ENCODE assay signal across 13 cellular contexts in the genomic region with DNA sequence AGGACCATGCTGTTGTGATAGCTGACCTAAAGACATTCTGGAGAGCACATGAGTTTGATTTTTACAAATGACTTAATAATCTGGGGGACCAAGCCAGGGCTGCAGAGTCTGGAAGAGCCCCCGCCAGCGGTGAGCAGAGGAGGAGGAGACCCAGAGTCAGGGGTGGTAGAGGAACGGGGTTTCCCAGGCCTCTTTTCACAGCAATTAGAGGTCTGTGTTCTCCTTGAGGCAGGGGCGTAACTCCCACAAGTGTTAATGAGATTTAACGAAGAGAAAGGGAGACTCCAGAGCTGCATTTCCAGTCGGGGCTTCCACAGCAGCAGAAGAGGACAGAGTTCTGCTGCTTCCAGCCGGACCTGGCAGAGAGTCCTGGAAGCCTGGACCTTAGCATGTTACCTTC.
A peak's percentile ranks its signal among the peaks of the same experiment; 100 is the strongest.
DNase-seq lines count a peak whose midpoint lies in the region; ATAC-seq, FAIRE-seq and TF ChIP-seq lines count a peak whose summit lies in the region.
"Had no signal": no experiment of that assay in that cellular context is flagged by ENCODE, and none has a peak within 500 bp of the region (broad histone marks: within the 10 kb centered on the region; RNA-seq: fewer than 3 reads in every experiment).

No MANE protein-coding gene starts in this region.

- no peak for DNase-seq in activated CD4-positive, alpha-beta T cell treated with anti-CD3 and anti-CD28 coated beads, Interleukin-2, amount 10 ng/mL, durations not matched to agents 7 days and 5 days
- DNase-seq in activated CD4-positive, alpha-beta T cell treated with anti-CD3 and anti-CD28 coated beads for 48 hours, result no peak
- DNase-seq in keratinocyte (ENCODE audit: low read depth, low spot score) (no peak), smooth muscle cell (lab: John Stamatoyannopoulos, UW; ENCODE audit: unreplicated experiment) (no peak), cortex of kidney (lab: John Stamatoyannopoulos, UW) (no peak), hypothalamus (lab: John Stamatoyannopoulos, UW) (no peak)

- no peaks in the 10 kb centered on the region for H3K36me3 Mint-ChIP-seq in activated CD4-positive, alpha-beta T cell treated with anti-CD3 and anti-CD28 coated beads, Interleukin-2, amount 10 ng/mL, durations not matched to agents 7 days and 5 days (ENCODE audit: low read depth)
- H3K36me3 Mint-ChIP-seq: naive B cell had no signal

- no peak for TF ChIP-seq CTCF in VCaP (conservative IDR thresholded peaks at IDR 0.05)
- TF ChIP-seq CTCF in keratinocyte (optimal IDR thresholded peaks at IDR 0.05 in 1 of 3, IDR thresholded peaks at IDR 0.05 in 1 of 3, conservative IDR thresholded peaks at IDR 0.05 in 1 of 3; ENCODE audit: extremely low read depth in 1 of 3, insufficient read depth in 2 of 3, low read length in 3 of 3), result no peak
- TF ChIP-seq CTCF in smooth muscle cell (IDR thresholded peaks at IDR 0.05; ENCODE audit: borderline replicate concordance, insufficient read depth, poor library complexity, severe bottlenecking), result no peak

- POLR2A ChIA-PET in activated CD4-positive, alpha-beta T cell treated with anti-CD3 and anti-CD28 coated beads, Interleukin-2, amount 10 ng/mL, durations not matched to agents 7 days and 5 days (lab: Charles Lee), result no interaction called here

- WGBS in smooth muscle cell (ENCODE audit: low lambda C conversion rate), result 52% methylated on average over 7 of the region's 7 CpGs

- peak overlapping the region; percentile 73 for H3K4me2 ChIP-seq in keratinocyte (ENCODE audit: control insufficient read depth, extremely low read depth, insufficient read depth, low read depth, low read length)
- H3K4me2 ChIP-seq in smooth muscle cell, result peak overlapping the region; percentile 90

- no peaks in the 10 kb centered on the region for H4K20me1 ChIP-seq in keratinocyte (ENCODE audit: control insufficient read depth, extremely low read depth, insufficient read depth, low read length)
- no peaks in the 10 kb centered on the region for H4K20me1 ChIP-seq in smooth muscle cell (ENCODE audit: low read depth)
- H4K20me1 ChIP-seq: BLaER1 had no signal

- H3K9me3 ChIP-seq in keratinocyte (ENCODE audit: control insufficient read depth, low read depth, low read length) (no peaks in the 10 kb centered on the region), smooth muscle cell (replicated peaks; ENCODE audit: low read depth) (no peaks in the 10 kb centered on the region)
- H3K9me3 ChIP-seq: BLaER1, tibial nerve had no signal

- H3K27ac ChIP-seq in VCaP (peak overlapping the region; percentile 53), keratinocyte (ENCODE audit: control insufficient read depth, insufficient read depth, low read length) (no peak overlapping the region), smooth muscle cell (ENCODE audit: low read depth) (no peak overlapping the region)
- H3K27ac ChIP-seq: BLaER1, tibial nerve had no signal

- H3K9me1 ChIP-seq in keratinocyte (ENCODE audit: control insufficient read depth, extremely low read depth, insufficient read depth, low read length), result no peaks in the 10 kb centered on the region

- no peaks in the 10 kb centered on the region for H3K9me3 Mint-ChIP-seq in activated CD4-positive, alpha-beta T cell treated with anti-CD3 and anti-CD28 coated beads, Interleukin-2, amount 10 ng/mL, durations not matched to agents 7 days and 5 days
- H3K9me3 Mint-ChIP-seq: naive B cell had no signal

- H3K9ac ChIP-seq in keratinocyte (ENCODE audit: control insufficient read depth, extremely low read depth, insufficient read depth, low read length) (no peak overlapping the region), smooth muscle cell (ENCODE audit: low read depth) (no peak overlapping the region)
- H3K9ac ChIP-seq: BLaER1 had no signal

- no peak for FAIRE-seq in keratinocyte (lab: Jason Lieb, UNC)
- FAIRE-seq: A204.1, frontal cortex had no signal

- H2AFZ ChIP-seq in keratinocyte (ENCODE audit: control insufficient read depth, low read length) (no peak overlapping the region), smooth muscle cell (ENCODE audit: low read depth) (peak overlapping the region; percentile 94)

- peak overlapping the region; percentile 73 for H3K27ac Mint-ChIP-seq in activated CD4-positive, alpha-beta T cell treated with anti-CD3 and anti-CD28 coated beads, Interleukin-2, amount 10 ng/mL, durations not matched to agents 7 days and 5 days

- no peak overlapping the region for H3K4me3 Mint-ChIP-seq in activated CD4-positive, alpha-beta T cell treated with anti-CD3 and anti-CD28 coated beads, Interleukin-2, amount 10 ng/mL, durations not matched to agents 7 days and 5 days

- H3F3A ChIP-seq in smooth muscle cell (ENCODE audit: low read depth), result no peaks in the 10 kb centered on the region

- no peak overlapping the region for H3K4me3 ChIP-seq in keratinocyte (ENCODE audit: control insufficient read depth in 2 of 3, extremely low read depth in 1 of 3, insufficient read depth in 2 of 3, low read depth in 1 of 3, low read length in 3 of 3)
- H3K4me3 ChIP-seq in smooth muscle cell, result peak overlapping the region; percentile 59
- H3K4me3 ChIP-seq: BLaER1 had no signal

- H3K36me3 ChIP-seq in keratinocyte (ENCODE audit: control insufficient read depth in 2 of 2, extremely low read depth in 1 of 2, insufficient read depth in 2 of 2, low read length in 2 of 2) (no peaks in the 10 kb centered on the region), smooth muscle cell (ENCODE audit: low read depth) (no peaks in the 10 kb centered on the region)
- H3K36me3 ChIP-seq: BLaER1, tibial nerve had no signal

- H3K4me1 ChIP-seq in keratinocyte (ENCODE audit: control insufficient read depth, extremely low read depth, insufficient read depth, low read length) (peaks cover 9% of the 10 kb centered on the region), smooth muscle cell (ENCODE audit: low read depth) (peaks cover 8% of the 10 kb centered on the region)
- H3K4me1 ChIP-seq: BLaER1 had no signal

- peaks cover 3% of the 10 kb centered on the region for H3K27me3 Mint-ChIP-seq in activated CD4-positive, alpha-beta T cell treated with anti-CD3 and anti-CD28 coated beads, Interleukin-2, amount 10 ng/mL, durations not matched to agents 7 days and 5 days

- CTCF ChIA-PET in activated CD4-positive, alpha-beta T cell treated with anti-CD3 and anti-CD28 coated beads, Interleukin-2, amount 10 ng/mL, durations not matched to agents 7 days and 5 days (lab: Charles Lee), result interaction anchor here (1.1 to 1.5 kb wide), 2 partner anchors 119 to 206 kb away, joined by 3 read pairs; no protein-coding TSS in a partner anchor

- peaks cover 38% of the 10 kb centered on the region for H3K4me1 Mint-ChIP-seq in activated CD4-positive, alpha-beta T cell treated with anti-CD3 and anti-CD28 coated beads, Interleukin-2, amount 10 ng/mL, durations not matched to agents 7 days and 5 days

- ATAC-seq in GM19397 (IDR thresholded peaks at IDR 0.05; ENCODE audit: unreplicated experiment), result no peak

- H3K79me2 ChIP-seq in keratinocyte (ENCODE audit: control insufficient read depth, insufficient read depth, low read length) (no peaks in the 10 kb centered on the region), smooth muscle cell (ENCODE audit: low read depth) (no peaks in the 10 kb centered on the region)

- no peaks in the 10 kb centered on the region for H3K27me3 ChIP-seq in keratinocyte (ENCODE audit: control insufficient read depth, extremely low read depth, insufficient read depth, low read length)
- H3K27me3 ChIP-seq in smooth muscle cell (ENCODE audit: low read depth), result no peaks in the 10 kb centered on the region
- H3K27me3 ChIP-seq: BLaER1, tibial nerve had no signal

- dilution Hi-C loops in keratinocyte (cut with MboI; ENCODE audit: extremely low pct_ligation_motif_present, low sequenced_read_pairs), result loop anchor here (25.0 kb wide), 2 partner anchors 261 to 436 kb away; no protein-coding TSS in a partner anchor
